ENCODE assay signal across 1 cellular context in genomic region chr13:48037346-48038173, GRCh38.
TF ChIP-seq lines count a peak whose summit lies in the region.

TSS of gene NUDT15 (plus strand) at chr13:48037726. CDS start at chr13:48037747, 21 bp downstream.

TF ChIP-seq in HepG2, 621 proteins besides CTCF, POLR2A, EP300 and RAD21 (continued from another document):
- TF ChIP-seq ZNF83 (CRISPR knock-in tag; IDR thresholded peaks at IDR 0.05; ENCODE audit: borderline replicate concordance) (0 out of 2 replicates have a peak, but pooled peaks have one; percentile 61), JARID2 (CRISPR knock-in tag; IDR thresholded peaks at IDR 0.05; ENCODE audit: insufficient replicate concordance) (peak; percentile 71)
